Comparison of ENCODE assay signal across 23 cellular contexts in genomic region chr5:6188976-6189375, GRCh38.
"Had no signal": no experiment of that assay in that cellular context is flagged by ENCODE, and none has a peak within 500 bp of the region (broad histone marks: within the 10 kb centered on the region; RNA-seq: fewer than 3 reads in every experiment).

No MANE protein-coding gene starts in this region.

- H2AFZ ChIP-seq: hepatocyte had no signal

- H3K4me1 Mint-ChIP-seq: endodermal cell, nephron had no signal

- H3K4me3 ChIP-seq: coronary artery, hepatocyte, lung, sigmoid colon, skin epidermis had no signal

- H3K79me2 ChIP-seq: hepatocyte had no signal

- H3K27me3 ChIP-seq: hepatocyte, sigmoid colon had no signal

- H3K36me3 ChIP-seq: sigmoid colon had no signal

- DNase-seq: effector CD4-positive, alpha-beta T cell; endodermal cell; erythroblast; foreskin melanocyte; head of caudate nucleus; kidney; left colon; left ventricle myocardium superior; mesendoderm; posterior cingulate gyrus; sigmoid colon; stimulated activated CD4-positive, alpha-beta T cell treated with anti-CD3 and anti-CD28 coated beads, Interleukin-2, amount 100 ng/mL, for 24 hours; stimulated activated CD4-positive, alpha-beta T cell treated with anti-CD3 and anti-CD28 coated beads, Interleukin-4, amount 100 ng/mL, for 4 hours; stimulated activated naive CD4-positive, alpha-beta T cell treated with Interleukin-2 at 50 U/mL for 16 hours; trophoblast cell had no signal

- H3K36me3 Mint-ChIP-seq: naive B cell had no signal

- ATAC-seq: left colon, left ventricle myocardium superior had no signal

- H3K4me3 Mint-ChIP-seq: endodermal cell, nephron had no signal

- FAIRE-seq: endothelial cell of umbilical vein, kidney, urothelium cell line had no signal

- H3K9me3 Mint-ChIP-seq: endodermal cell had no signal

- H3K4me1 ChIP-seq: sigmoid colon had no signal

- H3K4me2 ChIP-seq: hepatocyte had no signal

- H3K27ac Mint-ChIP-seq: endodermal cell, nephron had no signal

- H3K9me3 ChIP-seq: sigmoid colon had no signal

- H3K27ac ChIP-seq: coronary artery, hepatocyte, sigmoid colon, skin epidermis had no signal
